In the genomic region with DNA sequence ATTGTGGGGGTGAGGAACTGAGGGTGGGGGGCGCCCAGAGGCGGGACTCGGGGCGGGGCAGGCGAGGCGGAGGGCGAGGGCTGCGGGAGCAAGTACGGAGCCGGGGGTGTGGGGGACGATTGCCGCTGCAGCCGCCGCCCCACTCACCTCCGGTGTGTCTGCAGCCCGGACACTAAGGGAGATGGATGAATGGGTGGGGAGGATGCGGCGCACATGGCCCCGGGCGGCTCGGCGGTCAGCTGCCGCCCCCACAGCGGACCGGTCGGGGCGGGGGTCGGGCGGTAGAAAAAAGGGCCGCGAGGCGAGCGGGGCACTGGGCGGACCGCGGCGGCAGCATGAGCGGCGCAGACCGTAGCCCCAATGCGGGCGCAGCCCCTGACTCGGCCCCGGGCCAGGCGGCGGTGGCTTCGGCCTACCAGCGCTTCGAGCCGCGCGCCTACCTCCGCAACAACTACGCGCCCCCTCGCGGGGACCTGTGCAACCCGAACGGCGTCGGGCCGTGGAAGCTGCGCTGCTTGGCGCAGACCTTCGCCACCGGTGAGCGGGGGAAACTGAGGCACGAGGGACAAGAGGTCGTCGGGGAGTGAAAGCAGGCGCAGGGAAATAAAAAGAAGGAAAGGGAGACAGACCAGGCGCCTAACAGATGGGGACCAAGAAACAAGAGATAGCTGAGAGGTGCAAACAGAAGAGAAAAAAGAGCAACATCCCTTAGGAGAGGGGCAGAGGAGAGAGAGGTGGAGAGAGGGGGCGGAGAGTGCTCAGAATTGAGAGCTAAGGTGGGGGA, we compare ENCODE assay signal across 8 cellular contexts. TPM values are rescaled to one million over a fixed set of nuclear protein-coding genes. Genes with fewer than 3 reads are reported as not detected.
DNase-seq lines count a peak whose midpoint lies in the region; ATAC-seq, FAIRE-seq and TF ChIP-seq lines count a peak whose summit lies in the region.

Gene PNMT (plus strand): TSS at position 313 of the 784 bp plus-strand sequence. CDS start 23 bp downstream, at position 336.

- peak within 1 kb of the TSS; percentile 90 for H3K4me2 ChIP-seq in GM23338

- FAIRE-seq in frontal cortex (lab: Jason Lieb, UNC): no peak
- no peak for FAIRE-seq in RCC 7860 (lab: Jason Lieb, UNC)

- H3K36me3 Mint-ChIP-seq in GM23338 (ENCODE audit: low read depth): no peaks in the 10 kb centered on the region; the same call in 2 of the 3 replicates

- TF ChIP-seq POLR2A in Peyer's patch (IDR thresholded peaks at IDR 0.05): no peak
- TF ChIP-seq POLR2A in ovary (IDR thresholded peaks at IDR 0.05): no peak
- TF ChIP-seq POLR2A in transverse colon (IDR thresholded peaks at IDR 0.05): no peak

- TF ChIP-seq EP300 in ovary (IDR thresholded peaks at IDR 0.05) (no peak), transverse colon (IDR thresholded peaks at IDR 0.05; ENCODE audit: low read depth) (no peak)

- no peaks in the 10 kb centered on the region for H3K9me3 ChIP-seq in Peyer's patch
- H3K9me3 ChIP-seq in ovary: no peaks in the 10 kb centered on the region
- no peaks in the 10 kb centered on the region for H3K9me3 ChIP-seq in transverse colon

- H3K79me2 ChIP-seq in GM23338 (replicated peaks; ENCODE audit: insufficient read depth): no peaks in the 10 kb centered on the region

- H3K27me3 ChIP-seq in GM23338 (ENCODE audit: insufficient read depth): peaks cover 41% of the 10 kb centered on the region
- H3K27me3 ChIP-seq in Peyer's patch: peaks cover 0 to 6% of the 10 kb centered on the region in 2 donors
- H3K27me3 ChIP-seq in ovary: no peaks in the 10 kb centered on the region
- peaks cover 58% of the 10 kb centered on the region for H3K27me3 ChIP-seq in transverse colon

- H3K9me2 ChIP-seq in GM23338 (ENCODE audit: insufficient read depth): no peaks in the 10 kb centered on the region

- H3K9me3 Mint-ChIP-seq in GM23338: no peaks in the 10 kb centered on the region

- CTCF ChIA-PET in AG04449 (lab: Yijun Ruan, JAX): interaction anchor here (0.6 to 9.2 kb wide), 20 partner anchors 9 to 424 kb away, joined by 3 to 237 read pairs (median 4); partner anchors contain the start of genes ERBB2, PGAP3 and PPP1R1B

- H2AFZ ChIP-seq in GM23338: peak within 1 kb of the TSS; percentile 69

- H3K27ac ChIP-seq in GM23338 (ENCODE audit: low read depth): no peak within 1 kb of the TSS
- H3K27ac ChIP-seq in Peyer's patch: peak within 1 kb of the TSS in 2 of 4 donors; percentile 23 to 44
- no peak within 1 kb of the TSS for H3K27ac ChIP-seq in ovary
- peak within 1 kb of the TSS in 1 of 4 donors; percentile 1 for H3K27ac ChIP-seq in transverse colon

- peak; percentile 87 for TF ChIP-seq CTCF in AG04449 (IDR thresholded peaks at IDR 0.05; ENCODE audit: insufficient read depth, low read length, missing control alignments)
- TF ChIP-seq CTCF in GM23338 (conservative IDR thresholded peaks at IDR 0.05; ENCODE audit: low read depth in 2 of 2): peak; percentile 60 to 76
- TF ChIP-seq CTCF in Peyer's patch (IDR thresholded peaks at IDR 0.05): peak; percentile 23 to 79 (median 66)
- peak in 2 of 3 donors; percentile 64 to 65 for TF ChIP-seq CTCF in ovary (IDR thresholded peaks at IDR 0.05)
- TF ChIP-seq CTCF in transverse colon (IDR thresholded peaks at IDR 0.05): peak; percentile 60 to 83 (median 69)

- H3K4me3 ChIP-seq in AG04449 (ENCODE audit: low read depth, low read length) (peak within 1 kb of the TSS; percentile 29), GM23338 (peak within 1 kb of the TSS; percentile 64), Peyer's patch (peak within 1 kb of the TSS; percentile 37 to 60 (median 50)), ovary (peak within 1 kb of the TSS; percentile 32), transverse colon (peak within 1 kb of the TSS; percentile 12 to 55 (median 29))

- peaks cover 33% of the 10 kb centered on the region for H3K27me3 Mint-ChIP-seq in GM23338 (ENCODE audit: insufficient read depth, low read depth, poor library complexity)

- no peak for DNase-seq in AG04449 (ENCODE audit: low read depth, low spot score)
- DNase-seq in GM23338 (ENCODE audit: low spot score): peak; percentile 90
- peak; percentile 77 to 89 (median 85) for DNase-seq in Peyer's patch
- peak; percentile 23 to 59 (median 48) for DNase-seq in activated naive CD4-positive, alpha-beta T cell (lab: John Stamatoyannopoulos, UW)
- DNase-seq in frontal cortex (ENCODE audit: low spot score in 2 of 2): peak; percentile 67 to 75
- DNase-seq in ovary: peak; percentile 62 to 81 (median 65)
- DNase-seq in transverse colon: peak; percentile 81
- DNase-seq in RCC 7860 (ENCODE audit: low spot score): no peak

- 1 to 3% (median 1%) methylated on average over 73 of the region's 73 CpGs for WGBS in ovary, 3 donors
- 2 to 3% methylated on average over 7 to 66 of the region's 73 CpGs for WGBS in transverse colon (ENCODE audit: low coverage in 1 of 2), 2 donors

- peaks cover 39% of the 10 kb centered on the region for H3K4me1 Mint-ChIP-seq in GM23338

- peaks cover 38% of the 10 kb centered on the region for H3K4me1 ChIP-seq in GM23338 (ENCODE audit: insufficient read depth)
- peaks cover 5 to 58% (median 15%) of the 10 kb centered on the region in 4 donors for H3K4me1 ChIP-seq in Peyer's patch
- H3K4me1 ChIP-seq in ovary (ENCODE audit: insufficient read depth): peaks cover 4% of the 10 kb centered on the region
- peaks cover 22 to 50% (median 41%) of the 10 kb centered on the region in 4 donors for H3K4me1 ChIP-seq in transverse colon

- H3F3A ChIP-seq in GM23338 (replicated peaks; ENCODE audit: low read depth): peaks cover 3% of the 10 kb centered on the region; the same call in 1 of the 2 replicates

- no peaks in the 10 kb centered on the region; the same call in 1 of the 2 replicates for H4K20me1 ChIP-seq in GM23338 (replicated peaks; ENCODE audit: insufficient read depth)

- peak within 1 kb of the TSS; percentile 68 for H3K4me3 Mint-ChIP-seq in GM23338

- H3K36me3 ChIP-seq in GM23338 (ENCODE audit: insufficient read depth) (no peaks in the 10 kb centered on the region), Peyer's patch (no peaks in the 10 kb centered on the region), ovary (no peaks in the 10 kb centered on the region), transverse colon (no peaks in the 10 kb centered on the region)

- in situ Hi-C loops in transverse colon (cut with MboI; ENCODE audit: low pct_ligation_motif_present in 1 of 4, low pct_unique_long_range_greater_than_20kb in 1 of 4, low sequenced_read_pairs in 3 of 4): no loop called here

- intact Hi-C loops in ovary (cut with DNase I) (loop anchor here in 1 of 4 donors (5.0 kb wide), 1 partner anchor 46 kb away; no protein-coding TSS in a partner anchor), transverse colon (cut with DNase I; ENCODE audit: low total_unique reads) (no loop called here)

- POLR2A ChIA-PET in AG04449 (lab: Yijun Ruan, JAX): interaction anchor here (0.7 kb wide), 1 partner anchor 85 kb away, joined by 3 read pairs; no protein-coding TSS in a partner anchor

- H3K27ac Mint-ChIP-seq in GM23338: no peak within 1 kb of the TSS

- ATAC-seq in GM23338: peak; percentile 43

TF ChIP-seq in GM23338, 12 proteins besides CTCF, POLR2A, EP300 and RAD21 (continues in another document):
- TF ChIP-seq REST (IDR thresholded peaks at IDR 0.05; ENCODE audit: unreplicated experiment) (no peak), POLR2AphosphoS5 (IDR thresholded peaks at IDR 0.05; ENCODE audit: low read depth) (no peak), STAT1 (IDR thresholded peaks at IDR 0.05; ENCODE audit: unreplicated experiment) (no peak), EZH2 (IDR thresholded peaks at IDR 0.05; ENCODE audit: low read depth, unreplicated experiment) (peak; percentile 47), CREB1 (CRISPR knock-in tag; IDR thresholded peaks at IDR 0.05; ENCODE audit: low read depth) (peak; percentile 15; the same call in 1 of the 2 replicates)

RNA-seq across cellular contexts. Expression of gene PNMT, which starts in this region (rescaled TPM):
- total RNA-seq in GM23338 (2014; rRNA removed; shearing (Covaris generic)): 1.9 and 2.3 TPM in 2 replicates
- polyA plus RNA-seq in GM23338 (2016; fragmentation: Nextera tagmentation; extraction: Ambion mirVana) (2.5 and 4.4 TPM in 2 replicates), ovary (1 to 10 TPM in 1 of 2 donors, not detected in 1; 1.1 TPM)
- total RNA-seq in Peyer's patch (10 to 100 TPM in 1 of 4 donors, 1 to 10 TPM in 3; 1.4 to 28.1 (median 1.8) TPM), frontal cortex (3.7 TPM), ovary (1 to 10 TPM in 5 of 7 donors, under 1 TPM in 1, not detected in 1; 0.60 to 5.1 (median 1.4) TPM), transverse colon (10 to 100 TPM in 1 of 4 donors, 1 to 10 TPM in 2, under 1 TPM in 1; 0.80 to 48.3 (median 1.3) TPM)

Comparison
In these comparisons a context has a peak if more than half of its experiments do, and no peak if none do; other contexts are left out.
1. DNase-seq: peak in GM23338 (single experiment), Peyer's patch (3 of 3), activated naive CD4-positive, alpha-beta T cell (4 of 4), frontal cortex (2 of 2), ovary (5 of 5) and transverse colon (single experiment); none in AG04449 (single experiment) and RCC 7860 (single experiment).
2. Peak in every context shown above with its lines, with median percentiles within 50 percentile points of each other: H3K4me3 ChIP-seq and CTCF ChIP-seq.